8 cellular contexts compared by ENCODE assay signal in the genomic region with DNA sequence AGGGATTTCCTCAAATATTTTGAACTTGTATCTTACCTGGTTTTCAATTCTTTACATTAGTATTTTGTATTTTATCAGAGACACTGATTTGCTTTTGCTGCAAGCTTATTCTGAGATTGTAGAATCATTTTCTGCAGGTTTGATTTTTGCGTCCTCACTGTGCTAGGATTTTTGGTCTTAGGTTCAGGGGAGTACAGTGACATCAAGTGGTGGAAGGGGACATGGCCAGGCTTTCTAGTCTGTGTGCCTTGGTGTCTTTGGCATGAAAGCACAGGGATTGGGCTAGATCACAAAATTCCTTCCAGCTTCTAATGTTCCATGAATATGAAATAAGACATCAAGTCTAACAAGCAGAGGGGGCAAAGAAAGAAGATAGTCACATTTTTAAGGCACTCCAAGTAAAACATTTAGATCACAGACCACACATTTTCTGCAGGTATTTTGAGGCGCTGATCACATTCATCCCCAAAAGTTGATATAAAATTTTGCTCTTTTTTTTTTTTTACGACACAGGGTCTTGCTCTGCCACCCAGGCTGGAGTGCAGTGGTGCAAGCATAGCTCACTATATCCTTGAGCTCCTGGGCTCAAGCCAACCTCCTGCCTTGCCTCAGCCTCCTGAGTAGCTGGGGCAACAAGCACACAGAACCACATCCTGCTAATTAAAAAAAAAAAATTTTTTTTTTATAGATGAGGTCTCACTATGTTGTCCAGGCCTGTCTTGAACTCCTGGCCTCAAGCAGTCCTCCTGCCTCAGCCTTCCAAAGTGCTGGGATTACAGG.
DNase-seq lines count a peak whose midpoint lies in the region; ATAC-seq, FAIRE-seq and TF ChIP-seq lines count a peak whose summit lies in the region.

No MANE protein-coding gene starts in this region.

- in situ Hi-C loops in T47D (cut with HindIII; ENCODE audit: low pct_unique_long_range_greater_than_20kb, low sequenced_read_pairs): no loop called here

- H3K36me3 ChIP-seq in kidney (ENCODE audit: control insufficient read depth in 1 of 2, insufficient read depth in 2 of 2, low read length in 2 of 2): no peaks in the 10 kb centered on the region
- no peaks in the 10 kb centered on the region for H3K36me3 ChIP-seq in upper lobe of right lung

- H3K9me3 Mint-ChIP-seq in T-helper 2 cell treated with Interferon-gamma antibody and Interleukin-4, amounts not matched to agents 5 μg/mL and 100 μg/mL, for 36 hours: no peaks in the 10 kb centered on the region

- no peaks in the 10 kb centered on the region for H3K27me3 Mint-ChIP-seq in T-helper 2 cell treated with Interferon-gamma antibody and Interleukin-4, amounts not matched to agents 5 μg/mL and 100 μg/mL, for 36 hours (ENCODE audit: low read depth)

- H3K9me3 ChIP-seq in kidney (ENCODE audit: control insufficient read depth in 1 of 2, low read length in 2 of 2): no peaks in the 10 kb centered on the region
- no peaks in the 10 kb centered on the region for H3K9me3 ChIP-seq in upper lobe of right lung

- FAIRE-seq in kidney (lab: Jason Lieb, UNC): no peak

- no peaks in the 10 kb centered on the region for H3K4me1 Mint-ChIP-seq in T-helper 2 cell treated with Interferon-gamma antibody and Interleukin-4, amounts not matched to agents 5 μg/mL and 100 μg/mL, for 36 hours (ENCODE audit: low read depth)

- H3K9ac ChIP-seq in kidney (ENCODE audit: low read length in 2 of 2): no peak overlapping the region

- peak; percentile 85 for ATAC-seq in upper lobe of right lung
- no peak for ATAC-seq in GM18858 (IDR thresholded peaks at IDR 0.05; ENCODE audit: unreplicated experiment)

- H3K27ac Mint-ChIP-seq in T-helper 2 cell treated with Interferon-gamma antibody and Interleukin-4, amounts not matched to agents 5 μg/mL and 100 μg/mL, for 36 hours: no peak overlapping the region

- peak; percentile 68 for TF ChIP-seq CTCF in kidney (IDR thresholded peaks at IDR 0.05; ENCODE audit: borderline replicate concordance, extremely low read depth, insufficient read depth)
- peak; percentile 63 for TF ChIP-seq CTCF in upper lobe of right lung (IDR thresholded peaks at IDR 0.05)

- intact Hi-C loops in kidney (cut with DNase I) (no loop called here), upper lobe of right lung (cut with DNase I) (no loop called here)

- H3K4me1 ChIP-seq in kidney (ENCODE audit: control insufficient read depth in 1 of 2, insufficient read depth in 1 of 2, low read depth in 1 of 2, low read length in 2 of 2): no peaks in the 10 kb centered on the region
- no peaks in the 10 kb centered on the region for H3K4me1 ChIP-seq in upper lobe of right lung

- H3K4me3 ChIP-seq in kidney (ENCODE audit: low read length in 2 of 2) (no peak overlapping the region), upper lobe of right lung (no peak overlapping the region)

- H3K36me3 Mint-ChIP-seq in T-helper 2 cell treated with Interferon-gamma antibody and Interleukin-4, amounts not matched to agents 5 μg/mL and 100 μg/mL, for 36 hours (ENCODE audit: low read depth): no peaks in the 10 kb centered on the region

- DNase-seq in CD1c-positive myeloid dendritic cell (ENCODE audit: extremely low spot score) (peak; percentile 8), HCEC 1CT (peak; percentile 46), NCI-H345 (lab: John Stamatoyannopoulos, UW) (peak; percentile 65), T47D (ENCODE audit: low read depth in 1 of 2, low spot score in 1 of 2) (peak; percentile 15 to 72), kidney (no peak), upper lobe of right lung (no peak)
- DNase-seq in T-helper 2 cell treated with Interferon-gamma antibody and Interleukin-4, amounts not matched to agents 5 μg/mL and 100 μg/mL, for 36 hours (ENCODE audit: low spot score): no peak

- H3K27me3 ChIP-seq in upper lobe of right lung: no peaks in the 10 kb centered on the region

- no peak overlapping the region for H3K27ac ChIP-seq in kidney (ENCODE audit: low read depth in 2 of 2, low read length in 2 of 2)
- no peak overlapping the region for H3K27ac ChIP-seq in upper lobe of right lung

- no peak overlapping the region for H3K4me3 Mint-ChIP-seq in T-helper 2 cell treated with Interferon-gamma antibody and Interleukin-4, amounts not matched to agents 5 μg/mL and 100 μg/mL, for 36 hours

Comparison
In these comparisons a context has a peak if more than half of its experiments do, and no peak if none do; other contexts are left out.
1. DNase-seq: peak in CD1c-positive myeloid dendritic cell (single experiment), HCEC 1CT (single experiment), NCI-H345 (single experiment) and T47D (2 of 2); none in kidney (single experiment), upper lobe of right lung (single experiment) and T-helper 2 cell treated with Interferon-gamma antibody and Interleukin-4, amounts not matched to agents 5 μg/mL and 100 μg/mL, for 36 hours (single experiment).